Comparison of ENCODE assay signal across 8 cellular contexts in genomic region chr2:200306969-200307811, GRCh38. TPM values are rescaled to one million over a fixed set of nuclear protein-coding genes. Genes with fewer than 3 reads are reported as not detected.
DNase-seq lines count a peak whose midpoint lies in the region; ATAC-seq and TF ChIP-seq lines count a peak whose summit lies in the region.

No MANE protein-coding gene starts in this region.

- peak; percentile 69 for ATAC-seq in activated CD8-positive, alpha-beta memory T cell treated with anti-CD3 and anti-CD28 coated beads, Interleukin-2, amount 10 ng/mL, durations not matched to agents 7 days and 5 days

- intact Hi-C loops in tibial artery (cut with DNase I; ENCODE audit: low total_unique reads) = loop anchor here (5.0 kb wide), 1 partner anchor 50 kb away; no protein-coding TSS in a partner anchor

- CTCF ChIA-PET in activated CD8-positive, alpha-beta memory T cell treated with anti-CD3 and anti-CD28 coated beads, Interleukin-2, amount 10 ng/mL, durations not matched to agents 7 days and 5 days (lab: Charles Lee) = interaction anchor here (1.0 to 2.8 kb wide), 4 partner anchors 12 to 175 kb away, joined by 5 to 14 read pairs (median 7); no protein-coding TSS in a partner anchor

- peak overlapping the region; percentile 77 for H3K4me3 ChIP-seq in H7 (ENCODE audit: insufficient read depth, low read depth, low read length)
- peak overlapping the region; percentile 62 for H3K4me3 ChIP-seq in MG63
- H3K4me3 ChIP-seq in muscle layer of duodenum (ENCODE audit: low read depth in 1 of 2, low read length in 2 of 2) = peak overlapping the region; percentile 71 to 83
- peak overlapping the region; percentile 75 to 89 for H3K4me3 ChIP-seq in tibial artery

- peaks cover 13% of the 10 kb centered on the region for H3K36me3 Mint-ChIP-seq in activated CD8-positive, alpha-beta memory T cell treated with anti-CD3 and anti-CD28 coated beads, Interleukin-2, amount 10 ng/mL, durations not matched to agents 7 days and 5 days

- H3K4me1 ChIP-seq in muscle layer of duodenum (ENCODE audit: control insufficient read depth in 1 of 2, insufficient read depth in 2 of 2, low read length in 2 of 2) (peaks cover 5 to 21% of the 10 kb centered on the region in 2 donors), tibial artery (peaks cover 0 to 49% (median 27%) of the 10 kb centered on the region in 4 donors)

- H3K27ac ChIP-seq in epithelial cell of prostate (peak overlapping the region; percentile 84), muscle layer of duodenum (ENCODE audit: low read length) (peak overlapping the region; percentile 64), tibial artery (peak overlapping the region; percentile 87 to 96)

- no peaks in the 10 kb centered on the region for H3K9me3 Mint-ChIP-seq in activated CD8-positive, alpha-beta memory T cell treated with anti-CD3 and anti-CD28 coated beads, Interleukin-2, amount 10 ng/mL, durations not matched to agents 7 days and 5 days (ENCODE audit: low read depth)

- H3K27me3 ChIP-seq in H7 (ENCODE audit: control insufficient read depth, insufficient read depth, low read length) = no peaks in the 10 kb centered on the region
- no peaks in the 10 kb centered on the region for H3K27me3 ChIP-seq in MG63
- no peaks in the 10 kb centered on the region for H3K27me3 ChIP-seq in muscle layer of duodenum (ENCODE audit: low read depth, low read length)
- no peaks in the 10 kb centered on the region for H3K27me3 ChIP-seq in tibial artery

- TF ChIP-seq CTCF in tibial artery (IDR thresholded peaks at IDR 0.05) = no peak

- peak overlapping the region; percentile 76 for H3K4me3 Mint-ChIP-seq in activated CD8-positive, alpha-beta memory T cell treated with anti-CD3 and anti-CD28 coated beads, Interleukin-2, amount 10 ng/mL, durations not matched to agents 7 days and 5 days

- H3K27me3 Mint-ChIP-seq in activated CD8-positive, alpha-beta memory T cell treated with anti-CD3 and anti-CD28 coated beads, Interleukin-2, amount 10 ng/mL, durations not matched to agents 7 days and 5 days = peaks cover 8% of the 10 kb centered on the region

- H3K4me1 Mint-ChIP-seq in activated CD8-positive, alpha-beta memory T cell treated with anti-CD3 and anti-CD28 coated beads, Interleukin-2, amount 10 ng/mL, durations not matched to agents 7 days and 5 days = peaks cover 38% of the 10 kb centered on the region

- no peaks in the 10 kb centered on the region for H3K9me3 ChIP-seq in MG63
- H3K9me3 ChIP-seq in muscle layer of duodenum (ENCODE audit: control insufficient read depth in 1 of 2, low read length in 2 of 2) = no peaks in the 10 kb centered on the region
- H3K9me3 ChIP-seq in tibial artery = no peaks in the 10 kb centered on the region

- H3K27ac Mint-ChIP-seq in activated CD8-positive, alpha-beta memory T cell treated with anti-CD3 and anti-CD28 coated beads, Interleukin-2, amount 10 ng/mL, durations not matched to agents 7 days and 5 days = peak overlapping the region; percentile 73

- no peaks in the 10 kb centered on the region for H3K36me3 ChIP-seq in H7 (replicated peaks; ENCODE audit: control insufficient read depth, insufficient read depth, low read length)
- no peaks in the 10 kb centered on the region for H3K36me3 ChIP-seq in MG63
- H3K36me3 ChIP-seq in muscle layer of duodenum (ENCODE audit: control insufficient read depth in 1 of 2, insufficient read depth in 2 of 2, low read length in 2 of 2) = no peaks in the 10 kb centered on the region
- no peaks in the 10 kb centered on the region for H3K36me3 ChIP-seq in tibial artery

- DNase-seq in NCI-H2029 (lab: John Stamatoyannopoulos, UW) (peak; percentile 2), NCI-H2029 treated with DMSO at 0.1 percent for 48 hours (lab: John Stamatoyannopoulos, UW) (no peak), H7 (peak; percentile 81), MG63 (peak; percentile 45), epithelial cell of prostate (ENCODE audit: low read depth, low spot score) (no peak), tibial artery (peak; percentile 23 to 69)
- DNase-seq in activated CD8-positive, alpha-beta memory T cell treated with anti-CD3 and anti-CD28 coated beads, Interleukin-2, amount 10 ng/mL, durations not matched to agents 7 days and 5 days = peak; percentile 52

RNA-seq across cellular contexts. Expression of gene SPATS2L, which starts 0.7 kb away (rescaled TPM):
- 74.7 and 106 TPM in 2 replicates for total RNA-seq in H7 (2014; rRNA removed; shearing (Covaris generic))
- 26.6 and 27.2 TPM in 2 replicates for total RNA-seq in MG63 (2014; rRNA removed; shearing (Covaris generic); ENCODE audit: low replicate concordance)
- 10 to 100 TPM; 62.9 to 89.7 TPM for total RNA-seq in activated CD8-positive, alpha-beta memory T cell treated with anti-CD3 and anti-CD28 coated beads, Interleukin-2, amount 10 ng/mL, durations not matched to agents 7 days and 5 days

Comparison
In these comparisons a context has a peak if more than half of its experiments do, and no peak if none do; other contexts are left out.
1. DNase-seq: peak in NCI-H2029 (single experiment), H7 (single experiment), MG63 (single experiment), activated CD8-positive, alpha-beta memory T cell treated with anti-CD3 and anti-CD28 coated beads, Interleukin-2, amount 10 ng/mL, durations not matched to agents 7 days and 5 days (single experiment) and tibial artery (2 of 2); none in NCI-H2029 treated with DMSO at 0.1 percent for 48 hours (single experiment) and epithelial cell of prostate (single experiment).
2. Peak in every context shown above with its lines, with median percentiles within 50 percentile points of each other: H3K4me3 ChIP-seq and H3K27ac ChIP-seq.